ENCODE assay signal across 1 cellular context in the genomic region with DNA sequence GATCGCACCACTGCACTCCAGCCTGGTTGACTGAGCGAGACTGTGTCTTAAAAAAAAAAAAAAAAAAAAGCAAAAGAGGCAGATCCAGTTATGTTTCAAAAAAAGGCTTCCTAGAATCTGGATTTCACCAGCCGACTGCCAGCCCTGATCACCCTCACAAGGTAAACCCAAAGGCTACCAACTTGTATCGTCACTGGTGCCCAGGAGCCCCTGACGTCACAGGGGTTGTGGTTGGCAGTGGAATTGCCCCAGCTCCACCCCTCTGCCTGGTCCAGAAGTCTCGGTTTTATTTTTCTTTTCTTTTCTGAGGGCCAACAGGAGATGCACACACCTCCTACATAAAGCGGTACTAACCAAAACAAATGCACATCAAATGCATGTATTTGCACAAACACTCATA.
TF ChIP-seq lines count a peak whose summit lies in the region.

No MANE protein-coding gene starts in this region.

TF ChIP-seq in GM12878, 131 proteins besides CTCF, POLR2A, EP300 and RAD21:
- no peak for TF ChIP-seq USF1 (IDR thresholded peaks at IDR 0.05; ENCODE audit: borderline replicate concordance, extremely low read length, insufficient read depth, low read depth, low read length)
- no peak for TF ChIP-seq KLF5 (IDR thresholded peaks at IDR 0.05; ENCODE audit: partially characterized antibody)
- TF ChIP-seq MEF2A (IDR thresholded peaks at IDR 0.05; ENCODE audit: insufficient read depth, low read depth, low read length): no peak
- TF ChIP-seq, protein P1, sequence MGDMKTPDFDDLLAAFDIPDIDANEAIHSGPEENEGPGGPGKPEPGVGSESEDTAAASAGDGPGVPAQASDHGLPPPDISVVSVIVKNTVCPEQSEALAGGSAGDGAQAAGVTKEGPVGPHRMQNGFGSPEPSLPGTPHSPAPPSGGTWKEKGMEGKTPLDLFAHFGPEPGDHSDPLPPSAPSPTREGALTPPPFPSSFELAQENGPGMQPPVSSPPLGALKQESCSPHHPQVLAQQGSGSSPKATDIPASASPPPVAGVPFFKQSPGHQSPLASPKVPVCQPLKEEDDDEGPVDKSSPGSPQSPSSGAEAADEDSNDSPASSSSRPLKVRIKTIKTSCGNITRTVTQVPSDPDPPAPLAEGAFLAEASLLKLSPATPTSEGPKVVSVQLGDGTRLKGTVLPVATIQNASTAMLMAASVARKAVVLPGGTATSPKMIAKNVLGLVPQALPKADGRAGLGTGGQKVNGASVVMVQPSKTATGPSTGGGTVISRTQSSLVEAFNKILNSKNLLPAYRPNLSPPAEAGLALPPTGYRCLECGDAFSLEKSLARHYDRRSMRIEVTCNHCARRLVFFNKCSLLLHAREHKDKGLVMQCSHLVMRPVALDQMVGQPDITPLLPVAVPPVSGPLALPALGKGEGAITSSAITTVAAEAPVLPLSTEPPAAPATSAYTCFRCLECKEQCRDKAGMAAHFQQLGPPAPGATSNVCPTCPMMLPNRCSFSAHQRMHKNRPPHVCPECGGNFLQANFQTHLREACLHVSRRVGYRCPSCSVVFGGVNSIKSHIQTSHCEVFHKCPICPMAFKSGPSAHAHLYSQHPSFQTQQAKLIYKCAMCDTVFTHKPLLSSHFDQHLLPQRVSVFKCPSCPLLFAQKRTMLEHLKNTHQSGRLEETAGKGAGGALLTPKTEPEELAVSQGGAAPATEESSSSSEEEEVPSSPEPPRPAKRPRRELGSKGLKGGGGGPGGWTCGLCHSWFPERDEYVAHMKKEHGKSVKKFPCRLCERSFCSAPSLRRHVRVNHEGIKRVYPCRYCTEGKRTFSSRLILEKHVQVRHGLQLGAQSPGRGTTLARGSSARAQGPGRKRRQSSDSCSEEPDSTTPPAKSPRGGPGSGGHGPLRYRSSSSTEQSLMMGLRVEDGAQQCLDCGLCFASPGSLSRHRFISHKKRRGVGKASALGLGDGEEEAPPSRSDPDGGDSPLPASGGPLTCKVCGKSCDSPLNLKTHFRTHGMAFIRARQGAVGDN (IDR thresholded peaks at IDR 0.05): no peak
- no peak for TF ChIP-seq ZNF24 (IDR thresholded peaks at IDR 0.05)
- no peak for TF ChIP-seq SRF (IDR thresholded peaks at IDR 0.05; ENCODE audit: low read depth in 2 of 2, low read length in 2 of 2)
- TF ChIP-seq, protein P2, sequence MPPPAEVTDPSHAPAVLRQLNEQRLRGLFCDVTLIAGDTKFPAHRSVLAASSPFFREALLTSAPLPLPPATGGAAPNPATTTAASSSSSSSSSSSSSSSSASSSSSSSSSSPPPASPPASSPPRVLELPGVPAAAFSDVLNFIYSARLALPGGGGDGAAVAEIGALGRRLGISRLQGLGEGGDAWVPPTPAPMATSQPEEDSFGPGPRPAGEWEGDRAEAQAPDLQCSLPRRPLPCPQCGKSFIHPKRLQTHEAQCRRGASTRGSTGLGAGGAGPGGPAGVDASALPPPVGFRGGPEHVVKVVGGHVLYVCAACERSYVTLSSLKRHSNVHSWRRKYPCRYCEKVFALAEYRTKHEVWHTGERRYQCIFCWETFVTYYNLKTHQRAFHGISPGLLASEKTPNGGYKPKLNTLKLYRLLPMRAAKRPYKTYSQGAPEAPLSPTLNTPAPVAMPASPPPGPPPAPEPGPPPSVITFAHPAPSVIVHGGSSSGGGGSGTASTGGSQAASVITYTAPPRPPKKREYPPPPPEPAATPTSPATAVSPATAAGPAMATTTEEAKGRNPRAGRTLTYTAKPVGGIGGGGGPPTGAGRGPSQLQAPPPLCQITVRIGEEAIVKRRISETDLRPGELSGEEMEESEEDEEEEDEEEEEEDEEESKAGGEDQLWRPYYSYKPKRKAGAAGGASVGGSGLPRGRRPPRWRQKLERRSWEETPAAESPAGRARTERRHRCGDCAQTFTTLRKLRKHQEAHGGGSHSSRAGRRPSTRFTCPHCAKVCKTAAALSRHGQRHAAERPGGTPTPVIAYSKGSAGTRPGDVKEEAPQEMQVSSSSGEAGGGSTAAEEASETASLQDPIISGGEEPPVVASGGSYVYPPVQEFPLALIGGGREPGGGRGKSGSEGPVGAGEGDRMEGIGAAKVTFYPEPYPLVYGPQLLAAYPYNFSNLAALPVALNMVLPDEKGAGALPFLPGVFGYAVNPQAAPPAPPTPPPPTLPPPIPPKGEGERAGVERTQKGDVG (CRISPR knock-in tag; IDR thresholded peaks at IDR 0.05): no peak
- TF ChIP-seq NFXL1 (IDR thresholded peaks at IDR 0.05; ENCODE audit: borderline replicate concordance): no peak
- no peak for TF ChIP-seq TCF3 (IDR thresholded peaks at IDR 0.05; ENCODE audit: borderline replicate concordance, insufficient read depth, low read depth, low read length)
- TF ChIP-seq MYC (IDR thresholded peaks at IDR 0.05; ENCODE audit: insufficient read depth, insufficient read length, insufficient replicate concordance, low read length, severe bottlenecking): no peak
- TF ChIP-seq CBX5 (IDR thresholded peaks at IDR 0.05; ENCODE audit: low read depth): no peak
- TF ChIP-seq TBL1XR1 (IDR thresholded peaks at IDR 0.05; ENCODE audit: low read depth, low read length): no peak
- no peak for TF ChIP-seq IRF5 (IDR thresholded peaks at IDR 0.05; ENCODE audit: borderline replicate concordance)
- no peak for TF ChIP-seq SIX5 (IDR thresholded peaks at IDR 0.05; ENCODE audit: low read depth, low read length, severe bottlenecking)
- TF ChIP-seq E2F8 (IDR thresholded peaks at IDR 0.05; ENCODE audit: low read depth, partially characterized antibody): no peak
- no peak for TF ChIP-seq IRF3 (IDR thresholded peaks at IDR 0.05)
TF ChIP-seq in GM12878: peak in this region for 0.
